8 cellular contexts compared by ENCODE assay signal in the genomic region with DNA sequence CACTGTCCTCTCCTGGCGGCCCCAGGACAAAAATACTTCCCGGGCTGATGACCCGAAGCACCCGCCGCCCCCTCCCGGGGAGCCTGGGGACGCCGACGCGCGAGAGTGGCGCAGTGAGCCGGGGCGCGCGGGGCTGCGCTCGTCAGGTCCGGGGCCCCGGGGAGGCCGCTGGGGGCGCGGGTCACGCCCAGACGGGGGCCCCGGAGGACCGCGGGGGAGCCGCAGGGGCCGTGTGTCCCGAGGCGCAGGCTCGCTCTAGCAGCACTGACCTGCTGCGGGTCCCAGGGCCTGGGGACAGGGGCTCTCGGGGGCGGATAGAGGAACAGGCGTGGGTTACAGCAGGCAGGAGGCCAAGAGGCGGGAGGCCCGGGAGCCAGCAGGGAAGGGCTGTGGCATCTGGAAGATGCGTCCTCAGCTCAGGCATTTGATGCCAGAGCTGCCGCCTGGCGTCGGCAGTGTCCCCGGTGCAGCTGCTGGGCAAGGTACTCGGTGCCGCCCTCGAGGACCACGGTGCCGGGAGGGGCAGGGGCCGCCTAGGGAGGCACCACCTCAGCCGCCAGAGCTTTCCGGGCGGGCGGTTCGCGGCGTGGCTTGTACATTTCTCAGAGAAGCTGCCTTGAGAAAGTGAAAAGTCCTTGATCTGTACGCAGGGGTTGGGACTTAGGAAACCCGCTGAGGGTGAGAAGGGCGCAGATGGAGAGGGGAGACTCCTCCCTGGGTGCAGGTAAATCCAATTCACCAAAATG. TPM values are rescaled to one million over a fixed set of nuclear protein-coding genes. Genes with fewer than 3 reads are reported as not detected.
DNase-seq lines count a peak whose midpoint lies in the region; ATAC-seq, FAIRE-seq and TF ChIP-seq lines count a peak whose summit lies in the region.

No MANE protein-coding gene starts in this region.

- peaks cover 0 to 5% (median 0%) of the 10 kb centered on the region in 3 donors for H3K4me1 ChIP-seq in pancreas

- ATAC-seq in Right ventricle myocardium superior (ENCODE audit: poor library complexity) (peak; percentile 35), pancreas (peak; percentile 51 to 73 (median 64)), GM18861 (IDR thresholded peaks at IDR 0.05; ENCODE audit: unreplicated experiment) (no peak), GM18870 (IDR thresholded peaks at IDR 0.05; ENCODE audit: unreplicated experiment) (no peak), GM18498 (IDR thresholded peaks at IDR 0.05; ENCODE audit: unreplicated experiment) (no peak)

- peaks cover 15% of the 10 kb centered on the region for H3K4me1 Mint-ChIP-seq in activated naive CD4-positive, alpha-beta T cell treated with anti-CD3 and anti-CD28 coated beads for 36 hours (ENCODE audit: low read depth)

- intact Hi-C loops in activated naive CD4-positive, alpha-beta T cell treated with anti-CD3 and anti-CD28 coated beads for 36 hours (cut with micrococcal nuclease) = loop anchor here (10.0 kb wide), 1 partner anchor 955 kb away; no protein-coding TSS in a partner anchor
- intact Hi-C loops in Right ventricle myocardium superior (cut with DNase I) = no loop called here
- intact Hi-C loops in pancreas (cut with DNase I) = no loop called here

- no peak for FAIRE-seq in pancreas (lab: Jason Lieb, UNC)

- CTCF ChIA-PET in activated naive CD4-positive, alpha-beta T cell treated with anti-CD3 and anti-CD28 coated beads for 36 hours (lab: Charles Lee) = interaction anchor here (1.0 to 2.5 kb wide), 4 partner anchors 27 to 512 kb away, joined by 3 to 13 read pairs (median 5); no protein-coding TSS in a partner anchor

- no peaks in the 10 kb centered on the region for H3K27me3 ChIP-seq in pancreas

- peak overlapping the region; percentile 23; the same call in 1 of the 2 replicates for H3K4me3 ChIP-seq in GM08714 (ENCODE audit: low read length)
- H3K4me3 ChIP-seq in pancreas = peak overlapping the region; percentile 39 to 61 (median 49)

- no peak overlapping the region for H3K27ac Mint-ChIP-seq in activated naive CD4-positive, alpha-beta T cell treated with anti-CD3 and anti-CD28 coated beads for 36 hours

- no peaks in the 10 kb centered on the region for H3K9me3 Mint-ChIP-seq in activated naive CD4-positive, alpha-beta T cell treated with anti-CD3 and anti-CD28 coated beads for 36 hours

- H3K27ac ChIP-seq in pancreas = no peak overlapping the region

- 3 to 4% methylated on average over 57 to 60 of the region's 60 CpGs for WGBS in pancreas, 2 donors

- peaks cover 44% of the 10 kb centered on the region for H3K27me3 Mint-ChIP-seq in activated naive CD4-positive, alpha-beta T cell treated with anti-CD3 and anti-CD28 coated beads for 36 hours (ENCODE audit: low read depth)

- no peaks in the 10 kb centered on the region for H3K36me3 Mint-ChIP-seq in activated naive CD4-positive, alpha-beta T cell treated with anti-CD3 and anti-CD28 coated beads for 36 hours (ENCODE audit: low read depth)

- peak overlapping the region; percentile 53 for H3K4me3 Mint-ChIP-seq in activated naive CD4-positive, alpha-beta T cell treated with anti-CD3 and anti-CD28 coated beads for 36 hours

- H3K36me3 ChIP-seq in pancreas = no peaks in the 10 kb centered on the region

- no peak for TF ChIP-seq CTCF in pancreas (IDR thresholded peaks at IDR 0.05)

- H3K9me3 ChIP-seq in pancreas = no peaks in the 10 kb centered on the region

- peak; percentile 69 for DNase-seq in NCI-H1694 treated with DMSO at 0.1 percent for 48 hours (lab: John Stamatoyannopoulos, UW)
- DNase-seq in activated naive CD4-positive, alpha-beta T cell treated with anti-CD3 and anti-CD28 coated beads for 36 hours = peak; percentile 20
- peak; percentile 71 for DNase-seq in Right ventricle myocardium superior
- DNase-seq in pancreas = peak; percentile 37 to 87 (median 54)

RNA-seq across cellular contexts. Expression of a gene that starts 1.2 kb away (rescaled TPM):
- total RNA-seq in activated naive CD4-positive, alpha-beta T cell treated with anti-CD3 and anti-CD28 coated beads for 36 hours = not detected
- total RNA-seq in Right ventricle myocardium superior (3.2 TPM), pancreas (1 to 10 TPM in 2 of 6 donors, under 1 TPM in 4; 0.72 to 2.8 (median 0.92) TPM)
- under 1 TPM; 0.72 to 0.85 TPM for polyA plus RNA-seq in pancreas

RNA-seq across cellular contexts. Expression of a gene that starts 35.9 kb away (rescaled TPM):
- total RNA-seq in activated naive CD4-positive, alpha-beta T cell treated with anti-CD3 and anti-CD28 coated beads for 36 hours = 10 to 100 TPM; 11.4 to 11.9 TPM
- 7.0 TPM for total RNA-seq in Right ventricle myocardium superior
- 10 to 100 TPM in 3 of 6 donors, 1 to 10 TPM in 3; 8.1 to 14.2 (median 9.6) TPM for total RNA-seq in pancreas
- polyA plus RNA-seq in pancreas = 1 to 10 TPM; 3.2 to 5.0 TPM

Comparison
In these comparisons a context has a peak if more than half of its experiments do, and no peak if none do; other contexts are left out.
1. DNase-seq: peak in every context shown above with its lines; median percentile 71 in Right ventricle myocardium superior; 69 in NCI-H1694 treated with DMSO at 0.1 percent for 48 hours; 54 in pancreas; 20 in activated naive CD4-positive, alpha-beta T cell treated with anti-CD3 and anti-CD28 coated beads for 36 hours.
2. ATAC-seq: peak in Right ventricle myocardium superior (single experiment) and pancreas (4 of 4); none in GM18861 (single experiment), GM18870 (single experiment) and GM18498 (single experiment).